ENCODE assay signal across 8 cellular contexts in genomic region chr18:23587220-23587642, GRCh38. TPM values are rescaled to one million over a fixed set of nuclear protein-coding genes. Genes with fewer than 3 reads are reported as not detected.
DNase-seq lines count a peak whose midpoint lies in the region; FAIRE-seq and TF ChIP-seq lines count a peak whose summit lies in the region.

No MANE protein-coding gene starts in this region.

- FAIRE-seq in frontal cortex (lab: Jason Lieb, UNC) (no peak), H54 (lab: Jason Lieb, UNC) (no peak)

- TF ChIP-seq CTCF in CD14-positive monocyte (IDR thresholded peaks at IDR 0.05) = peak; percentile 66
- no peak for TF ChIP-seq CTCF in colonic mucosa (IDR thresholded peaks at IDR 0.05)
- peak; percentile 40 for TF ChIP-seq CTCF in neural crest cell (conservative IDR thresholded peaks at IDR 0.05)

- H3K36me3 Mint-ChIP-seq in CD14-positive monocyte = peaks cover 1 to 12% of the 10 kb centered on the region in 2 donors
- no peaks in the 10 kb centered on the region for H3K36me3 Mint-ChIP-seq in neural crest cell (ENCODE audit: low read depth)

- H3K27ac Mint-ChIP-seq in CD14-positive monocyte (peak overlapping the region in 6 of 7 donors; percentile 64 to 99 (median 86)), neural crest cell (ENCODE audit: unreplicated experiment) (peak overlapping the region; percentile 83)

- H3K9me3 ChIP-seq in Karpas-422 (ENCODE audit: low read length) (no peaks in the 10 kb centered on the region), colonic mucosa (no peaks in the 10 kb centered on the region)

- H3K4me3 Mint-ChIP-seq in CD14-positive monocyte = peak overlapping the region; percentile 80 to 93
- peak overlapping the region; percentile 95 for H3K4me3 Mint-ChIP-seq in neural crest cell

- no peaks in the 10 kb centered on the region for H3K36me3 ChIP-seq in Karpas-422 (ENCODE audit: insufficient read depth, low read length)
- H3K36me3 ChIP-seq in colonic mucosa = no peaks in the 10 kb centered on the region

- H3K4me1 ChIP-seq in Karpas-422 (ENCODE audit: low read length) (peaks cover 22% of the 10 kb centered on the region), colonic mucosa (no peaks in the 10 kb centered on the region)

- intact Hi-C loops in CD14-positive monocyte (cut with micrococcal nuclease) (loop anchor here (2.0 to 10.0 kb wide), 4 partner anchors 70 to 352 kb away; partner anchors contain the start of genes RIOK3 (in 1 of the 2) and RMC1 (in 1 of the 2)), colonic mucosa (cut with DNase I) (loop anchor here (2.0 kb wide), 1 partner anchor 72 kb away; no protein-coding TSS in a partner anchor)

- DNase-seq in CD14-positive monocyte (ENCODE audit: low spot score) (no peak), Karpas-422 (no peak), colonic mucosa (peak; percentile 23), neural crest cell (ENCODE audit: low read depth, low spot score) (no peak), NCI-H2196 (lab: John Stamatoyannopoulos, UW; ENCODE audit: unreplicated experiment) (no peak), frontal cortex (ENCODE audit: low spot score in 2 of 2) (no peak), H54 (ENCODE audit: insufficient read length, low spot score) (no peak), NCI-H1436 treated with DMSO at 0.1 percent for 48 hours (lab: John Stamatoyannopoulos, UW) (no peak)

- H2AFZ ChIP-seq in Karpas-422 (ENCODE audit: low read length) = peak overlapping the region; percentile 8

- H3K4me3 ChIP-seq in Karpas-422 (ENCODE audit: low read length) (peak overlapping the region; percentile 87), colonic mucosa (peak overlapping the region; percentile 94)

- H3K9ac ChIP-seq in Karpas-422 (ENCODE audit: low read length) (peak overlapping the region; percentile 98), colonic mucosa (ENCODE audit: low read depth in 2 of 2, low read length in 2 of 2) (peak overlapping the region; percentile 46 to 76)

- no peaks in the 10 kb centered on the region for H3K9me2 ChIP-seq in Karpas-422 (replicated peaks; ENCODE audit: insufficient read depth, low read length)

- peak overlapping the region; percentile 92 for H3K4me2 ChIP-seq in Karpas-422 (ENCODE audit: low read depth, low read length, poor library complexity, severe bottlenecking)

- H3K27me3 Mint-ChIP-seq in CD14-positive monocyte (ENCODE audit: low read depth in 3 of 3) (peaks cover 2 to 8% (median 2%) of the 10 kb centered on the region in 3 donors), neural crest cell (ENCODE audit: low read depth) (peaks cover 3% of the 10 kb centered on the region)

- no peak overlapping the region for H3K27ac ChIP-seq in Karpas-422 (ENCODE audit: low read length)
- no peak overlapping the region for H3K27ac ChIP-seq in colonic mucosa

- H4K20me1 ChIP-seq in Karpas-422 (ENCODE audit: insufficient read depth, low read depth, low read length) = no peaks in the 10 kb centered on the region; the same call in 1 of the 2 replicates

- peaks cover 38% of the 10 kb centered on the region for H3K79me2 ChIP-seq in Karpas-422 (ENCODE audit: low read length)

- H3K9me3 Mint-ChIP-seq in CD14-positive monocyte (no peaks in the 10 kb centered on the region), neural crest cell (no peaks in the 10 kb centered on the region)

- H3K27me3 ChIP-seq in Karpas-422 (ENCODE audit: low read length) (no peaks in the 10 kb centered on the region), colonic mucosa (no peaks in the 10 kb centered on the region)

- H3K4me1 Mint-ChIP-seq in CD14-positive monocyte = peaks cover 37% of the 10 kb centered on the region
- H3K4me1 Mint-ChIP-seq in neural crest cell = peaks cover 39% of the 10 kb centered on the region

- TF ChIP-seq POLR2A in H54 (IDR thresholded peaks at IDR 0.05; ENCODE audit: low read depth, low read length) = no peak

RNA-seq across cellular contexts. Expression of gene NPC1, which starts 0.9 kb away (rescaled TPM):
- polyA plus RNA-seq in CD14-positive monocyte = 10 to 100 TPM in 1 of 2 donors, 1 to 10 TPM in 1; 7.5 to 17.9 TPM
- 31.1 and 63.4 TPM in 2 replicates for total RNA-seq in Karpas-422 (2014; rRNA removed; shearing (Covaris generic); ENCODE audit: low replicate concordance)
- 10 to 100 TPM; 29.9 to 32.3 TPM for total RNA-seq in colonic mucosa
- 62.7 and 68.3 TPM in 2 replicates for total RNA-seq in neural crest cell
- 30.2 TPM for total RNA-seq in frontal cortex
